Comparison of ENCODE assay signal across 12 cellular contexts in genomic region chr5:169384661-169385060, GRCh38.
"Had no signal": no experiment of that assay in that cellular context is flagged by ENCODE, and none has a peak within 500 bp of the region (broad histone marks: within the 10 kb centered on the region; RNA-seq: fewer than 3 reads in every experiment).

No MANE protein-coding gene starts in this region.

- H3K4me3 ChIP-seq: dorsolateral prefrontal cortex, esophagus muscularis mucosa, left ventricle myocardium inferior, pancreas, right atrium auricular region had no signal

- H3K27me3 ChIP-seq: esophagus muscularis mucosa, pancreas, right atrium auricular region had no signal

- H3K27ac ChIP-seq: dorsolateral prefrontal cortex, esophagus muscularis mucosa, left ventricle myocardium inferior, pancreas, right atrium auricular region had no signal

- DNase-seq: activated CD4-positive, alpha-beta T cell treated with anti-CD3 and anti-CD28 coated beads, Interleukin-2, amount 50 U/mL, for 1 hour; activated effector memory CD4-positive, alpha-beta T cell treated with anti-CD3 and anti-CD28 coated beads, Interleukin-2, amount 50 U/mL, for 16 hours; activated T-cell treated with anti-CD3 and anti-CD28 coated beads, Interleukin-2, amount 50 U/mL, for 24 hours; amygdala; dorsolateral prefrontal cortex; foreskin melanocyte; left ventricle myocardium inferior; pancreas; substantia nigra; trophoblast cell had no signal

- H3K36me3 ChIP-seq: esophagus muscularis mucosa, left ventricle myocardium inferior, pancreas, right atrium auricular region had no signal

- H3K9me3 ChIP-seq: esophagus muscularis mucosa, pancreas had no signal

- H3K4me1 ChIP-seq: esophagus muscularis mucosa, left ventricle myocardium inferior, pancreas, right atrium auricular region had no signal
